ENCODE assay signal across 19 cellular contexts in genomic region chr5:111810087-111810486, GRCh38.
"Had no signal": no experiment of that assay in that cellular context is flagged by ENCODE, and none has a peak within 500 bp of the region (broad histone marks: within the 10 kb centered on the region; RNA-seq: fewer than 3 reads in every experiment).

No MANE protein-coding gene starts in this region.

- H3K4me3 ChIP-seq: dorsolateral prefrontal cortex, esophagus muscularis mucosa, lung, SK-N-MC had no signal

- ATAC-seq: activated T-helper 17 cell treated with anti-CD3 and anti-CD28 coated beads, Interleukin-2, amount 50 U/mL, for 72 hours; natural killer cell; WTC11 had no signal

- H3K4me1 Mint-ChIP-seq: activated CD4-positive, alpha-beta T cell treated with anti-CD3 and anti-CD28 coated beads, Interleukin-2, amount 10 ng/mL, durations not matched to agents 7 days and 5 days; activated naive CD4-positive, alpha-beta T cell treated with anti-CD3 and anti-CD28 coated beads, Interleukin-2, amount 10 ng/mL, durations not matched to agents 7 days and 5 days; activated T-helper 17 cell treated with anti-CD3 and anti-CD28 coated beads, Interleukin-2, amount 50 U/mL, for 72 hours; brain; natural killer cell had no signal

- H3K27ac ChIP-seq: dorsolateral prefrontal cortex, esophagus muscularis mucosa, SK-N-MC had no signal

- DNase-seq: activated CD4-positive, alpha-beta T cell treated with anti-CD3 and anti-CD28 coated beads, Interleukin-2, amount 10 ng/mL, durations not matched to agents 7 days and 5 days; activated naive CD4-positive, alpha-beta T cell treated with anti-CD3 and anti-CD28 coated beads, Interleukin-2, amount 10 ng/mL, durations not matched to agents 7 days and 5 days; activated T-cell treated with anti-CD3 and anti-CD28 coated beads for 4 hours; cerebellar nuclear complex; dorsolateral prefrontal cortex; foreskin melanocyte; natural killer cell; stimulated activated CD4-positive, alpha-beta T cell treated with anti-CD3 and anti-CD28 coated beads, Interleukin-15, amount 100 ng/mL, for 24 hours; stimulated activated CD4-positive, alpha-beta T cell treated with anti-CD3 and anti-CD28 coated beads, Interleukin-4, amount 100 ng/mL, for 24 hours; T-helper 1 cell had no signal

- H3K27ac Mint-ChIP-seq: activated CD4-positive, alpha-beta T cell treated with anti-CD3 and anti-CD28 coated beads, Interleukin-2, amount 10 ng/mL, durations not matched to agents 7 days and 5 days; activated naive CD4-positive, alpha-beta T cell treated with anti-CD3 and anti-CD28 coated beads, Interleukin-2, amount 10 ng/mL, durations not matched to agents 7 days and 5 days; activated T-helper 17 cell treated with anti-CD3 and anti-CD28 coated beads, Interleukin-2, amount 50 U/mL, for 72 hours; brain; natural killer cell; stimulated activated naive CD8-positive, alpha-beta T cell treated with anti-CD3 and anti-CD28 coated beads, Interleukin-15, Interleukin-2, amounts not matched to agents 100 ng/mL and 50 ng/mL, for 24 hours; WTC11 had no signal

- H3K36me3 Mint-ChIP-seq: activated naive CD4-positive, alpha-beta T cell treated with anti-CD3 and anti-CD28 coated beads, Interleukin-2, amount 10 ng/mL, durations not matched to agents 7 days and 5 days; brain; natural killer cell; WTC11 had no signal

- H3K4me3 Mint-ChIP-seq: activated CD4-positive, alpha-beta T cell treated with anti-CD3 and anti-CD28 coated beads, Interleukin-2, amount 10 ng/mL, durations not matched to agents 7 days and 5 days; activated naive CD4-positive, alpha-beta T cell treated with anti-CD3 and anti-CD28 coated beads, Interleukin-2, amount 10 ng/mL, durations not matched to agents 7 days and 5 days; activated T-helper 17 cell treated with anti-CD3 and anti-CD28 coated beads, Interleukin-2, amount 50 U/mL, for 72 hours; brain; natural killer cell; stimulated activated naive CD8-positive, alpha-beta T cell treated with anti-CD3 and anti-CD28 coated beads, Interleukin-15, Interleukin-2, amounts not matched to agents 100 ng/mL and 50 ng/mL, for 24 hours; WTC11 had no signal

- H3K4me1 ChIP-seq: esophagus muscularis mucosa had no signal

- FAIRE-seq: keratinocyte, urothelium cell line had no signal

- H3K36me3 ChIP-seq: esophagus muscularis mucosa had no signal

- H3K27me3 Mint-ChIP-seq: activated CD4-positive, alpha-beta T cell treated with anti-CD3 and anti-CD28 coated beads, Interleukin-2, amount 10 ng/mL, durations not matched to agents 7 days and 5 days; activated naive CD4-positive, alpha-beta T cell treated with anti-CD3 and anti-CD28 coated beads, Interleukin-2, amount 10 ng/mL, durations not matched to agents 7 days and 5 days; brain had no signal

- H3K27me3 ChIP-seq: dorsolateral prefrontal cortex, esophagus muscularis mucosa had no signal

- H3K9me3 ChIP-seq: esophagus muscularis mucosa had no signal

- H3K9me3 Mint-ChIP-seq: activated CD4-positive, alpha-beta T cell treated with anti-CD3 and anti-CD28 coated beads, Interleukin-2, amount 10 ng/mL, durations not matched to agents 7 days and 5 days; activated naive CD4-positive, alpha-beta T cell treated with anti-CD3 and anti-CD28 coated beads, Interleukin-2, amount 10 ng/mL, durations not matched to agents 7 days and 5 days; activated T-helper 17 cell treated with anti-CD3 and anti-CD28 coated beads, Interleukin-2, amount 50 U/mL, for 72 hours; brain; natural killer cell; stimulated activated naive CD8-positive, alpha-beta T cell treated with anti-CD3 and anti-CD28 coated beads, Interleukin-15, Interleukin-2, amounts not matched to agents 100 ng/mL and 50 ng/mL, for 24 hours; WTC11 had no signal
